In genomic region chr15:70154440-70155347, GRCh38 we compare ENCODE assay signal across 13 cellular contexts. TPM values are rescaled to one million over a fixed set of nuclear protein-coding genes. Genes with fewer than 3 reads are reported as not detected.
DNase-seq lines count a peak whose midpoint lies in the region; ATAC-seq and TF ChIP-seq lines count a peak whose summit lies in the region.
"Had no signal": no experiment of that assay in that cellular context is flagged by ENCODE, and none has a peak within 500 bp of the region (broad histone marks: within the 10 kb centered on the region; RNA-seq: fewer than 3 reads in every experiment).

No MANE protein-coding gene starts in this region.

- TF ChIP-seq POLR2A in uterus (IDR thresholded peaks at IDR 0.05), result no peak

- peak overlapping the region; percentile 85 for H3K27ac ChIP-seq in mesodermal cell (ENCODE audit: low read depth, low read length, severe bottlenecking)
- H3K27ac ChIP-seq in uterus, result peak overlapping the region; percentile 27 to 47
- H3K27ac ChIP-seq: 22Rv1, ascending aorta had no signal

- 53 to 70% methylated on average over 12 to 15 of the region's 21 CpGs for whole genome bisulfite sequencing in mesodermal cell (ENCODE audit: insufficient coverage in 2 of 2), 2 experiments

- H3K36me3 ChIP-seq in mesodermal cell (ENCODE audit: control insufficient read depth, insufficient read depth, low read length), result no peaks in the 10 kb centered on the region
- H3K36me3 ChIP-seq in uterus, result no peaks in the 10 kb centered on the region
- H3K36me3 ChIP-seq: ascending aorta had no signal

- H3K9me3 ChIP-seq in mesodermal cell (ENCODE audit: control insufficient read depth, low read length) (no peaks in the 10 kb centered on the region), uterus (no peaks in the 10 kb centered on the region)
- H3K9me3 ChIP-seq: ascending aorta had no signal

- intact Hi-C loops in uterus (cut with DNase I; ENCODE audit: low total_unique reads), result no loop called here

- H3K4me3 ChIP-seq in fibroblast of villous mesenchyme (ENCODE audit: low read depth, low read length) (no peak overlapping the region), mesodermal cell (ENCODE audit: extremely low read depth, insufficient read depth, low read length, poor library complexity, severe bottlenecking) (no peak overlapping the region), uterus (no peak overlapping the region)
- H3K4me3 ChIP-seq: ascending aorta had no signal

- DNase-seq in DMS53 (lab: John Stamatoyannopoulos, UW), result peak; percentile 17
- no peak for DNase-seq in DMS53 treated with DMSO at 0.1 percent for 48 hours (lab: John Stamatoyannopoulos, UW; ENCODE audit: unreplicated experiment)
- peak; percentile 99 for DNase-seq in fibroblast of villous mesenchyme (ENCODE audit: low read depth)
- peak; percentile 50 to 55 for DNase-seq in uterus
- DNase-seq in CD1c-positive myeloid dendritic cell (ENCODE audit: extremely low spot score), result no peak
- DNase-seq: HCEC 1CT; NCI-H526 treated with DMSO at 0.1 percent for 48 hours; stimulated activated naive CD4-positive, alpha-beta T cell treated with Interleukin-2 at 50 U/mL for 16 hours had no signal

- no peaks in the 10 kb centered on the region for H3K27me3 ChIP-seq in uterus
- H3K27me3 ChIP-seq: ascending aorta had no signal

- ATAC-seq in HG03520 (IDR thresholded peaks at IDR 0.05; ENCODE audit: unreplicated experiment) (no peak), GM21723 (IDR thresholded peaks at IDR 0.05; ENCODE audit: unreplicated experiment) (no peak)

- peaks cover 58% of the 10 kb centered on the region for H3K4me1 ChIP-seq in mesodermal cell (ENCODE audit: control insufficient read depth, insufficient read depth, low read length, poor library complexity, severe bottlenecking)
- H3K4me1 ChIP-seq in uterus, result peaks cover 5 to 9% of the 10 kb centered on the region in 2 donors

- TF ChIP-seq CTCF in fibroblast of villous mesenchyme (IDR thresholded peaks at IDR 0.05; ENCODE audit: insufficient read depth, low read depth, low read length) (no peak), uterus (IDR thresholded peaks at IDR 0.05) (no peak)

RNA-seq across cellular contexts. Expression of gene TLE3, which starts 57.0 kb away (rescaled TPM):
- total RNA-seq in fibroblast of villous mesenchyme (13.0 and 27.7 TPM in 2 replicates), uterus (100 to 1,000 TPM in 1 of 4 donors, 10 to 100 TPM in 2, 1 to 10 TPM in 1; 7.4 to 244 (median 49.4) TPM)
- polyA plus RNA-seq in mesodermal cell (2013, experiment 1 of 2), result 50.9 TPM
- 51.5 TPM for polyA plus RNA-seq in mesodermal cell (2013, experiment 2 of 2)

Comparison
In these comparisons a context has a peak if more than half of its experiments do, and no peak if none do; other contexts are left out.
1. DNase-seq: peak in DMS53 (single experiment), fibroblast of villous mesenchyme (single experiment) and uterus (2 of 2); none in DMS53 treated with DMSO at 0.1 percent for 48 hours (single experiment) and CD1c-positive myeloid dendritic cell (single experiment).